In the genomic region with DNA sequence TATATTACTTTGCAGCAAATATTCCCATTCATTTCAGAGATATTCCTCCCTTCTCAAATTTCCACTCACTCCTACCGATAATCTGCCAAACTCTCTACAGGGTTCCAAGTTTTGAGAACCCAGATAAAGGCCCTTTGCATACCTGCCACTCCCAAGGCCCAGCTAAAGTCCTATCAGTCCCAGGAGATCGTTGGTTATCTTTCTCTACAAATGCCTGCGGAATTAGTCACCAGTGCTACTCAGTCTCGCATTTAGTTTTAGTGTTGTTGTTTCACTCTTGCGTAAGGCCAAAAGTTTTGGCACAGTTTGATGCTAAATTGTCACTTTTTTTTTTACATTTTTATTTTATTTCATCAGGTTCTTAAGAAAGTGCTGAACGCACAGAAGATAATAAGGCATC, we compare ENCODE assay signal across 14 cellular contexts. TPM values are rescaled to one million over a fixed set of nuclear protein-coding genes. Genes with fewer than 3 reads are reported as not detected.
DNase-seq lines count a peak whose midpoint lies in the region; ATAC-seq, FAIRE-seq and TF ChIP-seq lines count a peak whose summit lies in the region.
"Had no signal": no experiment of that assay in that cellular context is flagged by ENCODE, and none has a peak within 500 bp of the region (broad histone marks: within the 10 kb centered on the region; RNA-seq: fewer than 3 reads in every experiment).

No MANE protein-coding gene starts in this region.

- no peak overlapping the region for H3K4me3 ChIP-seq in cardiac fibroblast (replicated peaks in 1 of 2; ENCODE audit: low read depth in 2 of 2, low read length in 2 of 2)
- H3K4me3 ChIP-seq: tibial artery had no signal

- TF ChIP-seq POLR2A in GM12892 (IDR thresholded peaks at IDR 0.05; ENCODE audit: low read depth, low read length): no peak

- no peak for FAIRE-seq in GM12892 (lab: Jason Lieb, UNC)

- DNase-seq in A172 (ENCODE audit: low spot score) (peak; percentile 66), HuH-7 (ENCODE audit: low spot score) (peak; percentile 6), cardiac fibroblast (ENCODE audit: low read depth in 2 of 2) (peak; percentile 89 to 93), kidney tubule cell (ENCODE audit: low spot score) (peak; percentile 59), globus pallidus (ENCODE audit: low spot score) (no peak), GM12892 (ENCODE audit: insufficient read length) (no peak)
- DNase-seq in effector CD4-positive, alpha-beta T cell: no peak
- DNase-seq: activated CD4-positive, alpha-beta T cell treated with anti-CD3 and anti-CD28 coated beads for 4 hours; activated naive CD8-positive, alpha-beta T cell treated with anti-CD3 and anti-CD28 coated beads, Interleukin-2, amount 50 U/mL, for 24 hours had no signal

- ATAC-seq in HG03196 (IDR thresholded peaks at IDR 0.05; ENCODE audit: unreplicated experiment): no peak
- ATAC-seq: activated naive CD8-positive, alpha-beta T cell treated with anti-CD3 and anti-CD28 coated beads, Interleukin-2, amount 50 U/mL, for 24 hours; esophagus mucosa; natural killer cell treated with Interleukin-12 subunit alpha and Interleukin-12 subunit beta and Interleukin-15 and Interleukin-18, amount 100 ng/mL, for 72 hours; Panc1 had no signal

- TF ChIP-seq CTCF in cardiac fibroblast (IDR thresholded peaks at IDR 0.05; ENCODE audit: low read depth, low read length): no peak

RNA-seq across cellular contexts. Expression of a gene that starts 29.2 kb away (rescaled TPM):
- total RNA-seq in A172 (2014; rRNA removed; shearing (Covaris generic)): 0.10 and 0.14 TPM in 2 replicates
- polyA plus RNA-seq in GM12892 (2012; ENCODE audit: missing spikeins): 4.8 TPM

Comparison
In these comparisons a context has a peak if more than half of its experiments do, and no peak if none do; other contexts are left out.
1. DNase-seq: peak in A172 (single experiment), HuH-7 (single experiment), cardiac fibroblast (2 of 2) and kidney tubule cell (single experiment); none in effector CD4-positive, alpha-beta T cell (single experiment), globus pallidus (single experiment) and GM12892 (single experiment).